Comparison of ENCODE assay signal across 1 cellular context in the genomic region with DNA sequence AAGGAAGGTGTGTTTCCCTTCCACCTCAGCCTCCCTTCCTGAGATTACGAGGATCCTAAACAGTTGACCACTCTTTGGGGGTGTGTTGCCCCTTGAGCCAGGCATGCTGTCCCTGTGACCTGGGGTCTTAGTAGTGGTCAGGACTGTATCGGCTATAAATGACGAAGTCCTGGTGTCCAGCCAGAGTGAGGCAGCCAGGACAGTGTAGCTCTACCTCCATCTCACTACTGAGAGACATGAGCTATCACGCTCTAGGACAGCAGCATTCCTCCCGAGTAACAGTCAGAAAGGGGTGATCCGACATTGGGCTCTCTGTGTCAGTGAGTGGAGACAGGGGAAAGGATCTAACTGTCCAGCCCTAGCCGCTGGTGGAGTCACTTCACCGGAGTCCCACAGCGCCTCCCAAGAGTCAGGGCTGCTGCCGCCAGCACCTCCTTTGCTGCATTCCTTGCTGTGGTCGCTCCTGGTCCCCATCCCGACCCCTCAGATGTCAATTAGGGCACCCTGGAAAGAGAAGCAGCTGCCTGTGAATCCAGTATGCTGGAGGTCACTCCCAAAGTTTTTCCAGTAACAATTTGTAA.
TF ChIP-seq lines count a peak whose summit lies in the region.

No MANE protein-coding gene starts in this region.

TF ChIP-seq in GM23338, 12 proteins besides CTCF, POLR2A, EP300 and RAD21:
- TF ChIP-seq, protein P1, sequence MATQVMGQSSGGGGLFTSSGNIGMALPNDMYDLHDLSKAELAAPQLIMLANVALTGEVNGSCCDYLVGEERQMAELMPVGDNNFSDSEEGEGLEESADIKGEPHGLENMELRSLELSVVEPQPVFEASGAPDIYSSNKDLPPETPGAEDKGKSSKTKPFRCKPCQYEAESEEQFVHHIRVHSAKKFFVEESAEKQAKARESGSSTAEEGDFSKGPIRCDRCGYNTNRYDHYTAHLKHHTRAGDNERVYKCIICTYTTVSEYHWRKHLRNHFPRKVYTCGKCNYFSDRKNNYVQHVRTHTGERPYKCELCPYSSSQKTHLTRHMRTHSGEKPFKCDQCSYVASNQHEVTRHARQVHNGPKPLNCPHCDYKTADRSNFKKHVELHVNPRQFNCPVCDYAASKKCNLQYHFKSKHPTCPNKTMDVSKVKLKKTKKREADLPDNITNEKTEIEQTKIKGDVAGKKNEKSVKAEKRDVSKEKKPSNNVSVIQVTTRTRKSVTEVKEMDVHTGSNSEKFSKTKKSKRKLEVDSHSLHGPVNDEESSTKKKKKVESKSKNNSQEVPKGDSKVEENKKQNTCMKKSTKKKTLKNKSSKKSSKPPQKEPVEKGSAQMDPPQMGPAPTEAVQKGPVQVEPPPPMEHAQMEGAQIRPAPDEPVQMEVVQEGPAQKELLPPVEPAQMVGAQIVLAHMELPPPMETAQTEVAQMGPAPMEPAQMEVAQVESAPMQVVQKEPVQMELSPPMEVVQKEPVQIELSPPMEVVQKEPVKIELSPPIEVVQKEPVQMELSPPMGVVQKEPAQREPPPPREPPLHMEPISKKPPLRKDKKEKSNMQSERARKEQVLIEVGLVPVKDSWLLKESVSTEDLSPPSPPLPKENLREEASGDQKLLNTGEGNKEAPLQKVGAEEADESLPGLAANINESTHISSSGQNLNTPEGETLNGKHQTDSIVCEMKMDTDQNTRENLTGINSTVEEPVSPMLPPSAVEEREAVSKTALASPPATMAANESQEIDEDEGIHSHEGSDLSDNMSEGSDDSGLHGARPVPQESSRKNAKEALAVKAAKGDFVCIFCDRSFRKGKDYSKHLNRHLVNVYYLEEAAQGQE (IDR thresholded peaks at IDR 0.05; ENCODE audit: unreplicated experiment), result no peak
- no peak for TF ChIP-seq ZNF331 (CRISPR knock-in tag; IDR thresholded peaks at IDR 0.05; ENCODE audit: low read depth)
- no peak for TF ChIP-seq EZH2 (IDR thresholded peaks at IDR 0.05; ENCODE audit: low read depth, unreplicated experiment)
